Comparison of ENCODE assay signal across 8 cellular contexts in the genomic region with DNA sequence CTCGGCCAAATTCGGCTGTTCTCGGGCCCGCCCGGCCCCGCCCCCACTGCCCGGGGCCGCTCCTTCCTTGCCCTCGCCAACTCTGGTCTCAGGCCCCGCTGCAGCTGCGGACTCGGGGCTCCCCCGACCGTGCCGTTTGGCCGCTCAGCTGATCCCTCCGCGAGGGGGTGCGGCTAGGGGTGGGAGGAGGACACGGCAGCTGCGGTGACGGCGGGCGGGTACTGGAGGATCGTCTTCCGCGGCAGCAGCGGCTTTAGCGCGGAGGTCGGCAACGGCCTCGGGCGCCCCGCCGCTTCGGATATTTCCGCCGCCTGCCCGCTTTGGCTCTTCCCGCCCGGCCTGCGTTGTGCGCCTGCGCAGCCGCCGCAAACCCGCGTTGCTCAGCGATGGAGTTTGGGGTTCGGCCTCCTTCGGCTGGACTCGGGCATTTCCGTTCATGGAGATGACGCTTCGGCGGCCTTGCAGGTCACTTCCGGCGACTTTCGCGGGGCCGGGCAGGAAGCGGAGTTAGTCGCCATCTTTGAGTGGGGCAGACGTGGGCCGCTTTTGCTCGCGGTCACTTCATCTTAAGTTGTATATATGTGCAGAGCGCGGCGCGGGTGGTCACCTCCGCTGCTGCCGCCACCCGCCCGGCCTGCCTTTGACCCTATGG. TPM values are rescaled to one million over a fixed set of nuclear protein-coding genes. Genes with fewer than 3 reads are reported as not detected.
DNase-seq lines count a peak whose midpoint lies in the region; ATAC-seq, FAIRE-seq and TF ChIP-seq lines count a peak whose summit lies in the region.

No MANE protein-coding gene starts in this region.

- H4K20me1 ChIP-seq in GM12878 (ENCODE audit: control insufficient read depth, insufficient read depth) = no peaks in the 10 kb centered on the region

- H3K27me3 ChIP-seq in GM12878 (replicated peaks in 1 of 2; ENCODE audit: control insufficient read depth in 2 of 2, insufficient read depth in 2 of 2, low read length in 1 of 2) = no peaks in the 10 kb centered on the region
- no peaks in the 10 kb centered on the region for H3K27me3 ChIP-seq in iPS-18a (ENCODE audit: control insufficient read depth, insufficient read depth, low read length)
- no peaks in the 10 kb centered on the region for H3K27me3 ChIP-seq in small intestine (ENCODE audit: control insufficient read depth in 2 of 2, insufficient read depth in 2 of 2, low read length in 2 of 2)

- H3K4me2 ChIP-seq in GM12878 (ENCODE audit: control insufficient read depth, insufficient read depth) = peak overlapping the region; percentile 88

- TF ChIP-seq POLR2A in GM12878 (IDR thresholded peaks at IDR 0.05; ENCODE audit: low read depth, low read length) = peak; percentile 83

- TF ChIP-seq CTCF in GM12878 (IDR thresholded peaks at IDR 0.05 in 2 of 3, conservative IDR thresholded peaks at IDR 0.05 in 1 of 3; ENCODE audit: control insufficient read depth in 2 of 3, extremely low read depth in 1 of 3, insufficient read depth in 1 of 3, low read depth in 3 of 3, low read length in 3 of 3) = no peak

- 2% methylated on average over 63 of the region's 76 CpGs for WGBS in GM12878 (ENCODE audit: insufficient coverage, insufficient replicate concordance, low lambda C conversion rate, missing lambda C conversion rate)
- 0% methylated on average over 63 to 76 of the region's 76 CpGs for WGBS in small intestine, 3 donors

- H3K9me3 ChIP-seq in GM12878 (replicated peaks; ENCODE audit: control insufficient read depth, insufficient read depth, low read length) (no peaks in the 10 kb centered on the region), iPS-18a (ENCODE audit: control insufficient read depth, low read depth, low read length) (no peaks in the 10 kb centered on the region), small intestine (ENCODE audit: control insufficient read depth, low read depth) (no peaks in the 10 kb centered on the region)

- no TSS peak for BruUV-seq in GM12878 (replicated peaks; lab: Mats Ljungman, UMichigan)

- peak overlapping the region; percentile 89 for H3K4me3 ChIP-seq in GM12878
- peak overlapping the region; percentile 92 for H3K4me3 ChIP-seq in iPS-18a (ENCODE audit: low read length)
- peak overlapping the region; percentile 65 to 86 for H3K4me3 ChIP-seq in small intestine (ENCODE audit: low read depth in 1 of 2, low read length in 2 of 2)

- peaks cover 5% of the 10 kb centered on the region in 2 experiments; a peak in 3 of 4 replicates for H3K36me3 ChIP-seq in GM12878 (ENCODE audit: control insufficient read depth in 2 of 2, insufficient read depth in 2 of 2, low read length in 1 of 2)
- peaks cover 12% of the 10 kb centered on the region for H3K36me3 ChIP-seq in iPS-18a (ENCODE audit: control insufficient read depth, low read depth, low read length)
- H3K36me3 ChIP-seq in small intestine (ENCODE audit: control insufficient read depth in 2 of 2, insufficient read depth in 2 of 2, low read length in 2 of 2) = peaks cover 0 to 7% of the 10 kb centered on the region in 2 donors

- FAIRE-seq in GM12878 (lab: Jason Lieb, UNC) = peak; percentile 100
- no peak for FAIRE-seq in small intestine (lab: Jason Lieb, UNC)

- peak; percentile 97 for DNase-seq in SK-MEL-5 (ENCODE audit: low read depth, low spot score)
- peak; percentile 95 for DNase-seq in GM12878 (ENCODE audit: low read depth, low spot score)
- peak; percentile 98 for DNase-seq in small intestine
- no peak for DNase-seq in T1000 (lab: John Stamatoyannopoulos, UW)
- DNase-seq in DMS 273 (lab: John Stamatoyannopoulos, UW; ENCODE audit: unreplicated experiment) = no peak

- in situ Hi-C loops in SK-MEL-5 (cut with HindIII; ENCODE audit: low pct_unique_long_range_greater_than_20kb, low sequenced_read_pairs) = no loop called here
- in situ Hi-C loops in GM12878 (cut with MboI) = no loop called here

- no peak for TF ChIP-seq EP300 in GM12878 (IDR thresholded peaks at IDR 0.05; ENCODE audit: borderline replicate concordance in 1 of 2, control insufficient read depth in 1 of 2, low read depth in 2 of 2, low read length in 2 of 2)

- H2AFZ ChIP-seq in GM12878 (ENCODE audit: control insufficient read depth, low read depth, low read length) = peak overlapping the region; percentile 86

- H3K9ac ChIP-seq in GM12878 (ENCODE audit: control insufficient read depth, insufficient read depth, low read length) = peak overlapping the region; percentile 93
- peak overlapping the region; percentile 98 for H3K9ac ChIP-seq in iPS-18a (ENCODE audit: low read length)

- POLR2A ChIA-PET in GM12878 (lab: Charles Lee) = interaction anchor here (0.6 to 4.7 kb wide), 10 partner anchors 12 to 70 kb away, joined by 3 to 46 read pairs (median 8); a partner anchor contains a TSS

- peaks cover 50% of the 10 kb centered on the region for H3K4me1 ChIP-seq in GM12878 (ENCODE audit: control insufficient read depth, insufficient read depth, low read length)
- H3K4me1 ChIP-seq in iPS-18a (ENCODE audit: control insufficient read depth, low read depth, low read length) = peaks cover 9% of the 10 kb centered on the region
- peaks cover 4 to 8% of the 10 kb centered on the region in 2 donors for H3K4me1 ChIP-seq in small intestine (ENCODE audit: control insufficient read depth in 2 of 2, insufficient read depth in 1 of 2, low read depth in 1 of 2, low read length in 1 of 2)

- intact Hi-C loops in GM12878 (cut with micrococcal nuclease; ENCODE audit: unreplicated experiment) = loop anchor here (1.0 to 2.0 kb wide), 2 partner anchors 14 to 44 kb away; no protein-coding TSS in a partner anchor

- SMC1A ChIA-PET in GM12878 (lab: Charles Lee; ENCODE audit: uncharacterized antibody, unreplicated experiment) = interaction anchor here (0.6 to 1.9 kb wide), 4 partner anchors 13 to 197 kb away, joined by 3 to 10 read pairs (median 4); a partner anchor contains a TSS

- CTCF ChIA-PET in GM12878 (lab: Yijun Ruan, JAX) = interaction anchor here (1.0 to 2.4 kb wide), 4 partner anchors 13 to 39 kb away, joined by 3 to 14 read pairs (median 6); a partner anchor contains a TSS

- H3K27ac ChIP-seq in GM12878 (ENCODE audit: control insufficient read depth, insufficient read depth) (peak overlapping the region; percentile 96), iPS-18a (ENCODE audit: low read length) (peak overlapping the region; percentile 98), small intestine (ENCODE audit: low read depth in 1 of 2, low read length in 1 of 2) (peak overlapping the region; percentile 88 to 99)

- RAD21 ChIA-PET in GM12878 (lab: Charles Lee; ENCODE audit: unreplicated experiment) = interaction anchor here (0.6 to 1.6 kb wide), 6 partner anchors 14 to 39 kb away, joined by 3 to 5 read pairs (median 4); a partner anchor contains a TSS

- peaks cover 42% of the 10 kb centered on the region for H3K79me2 ChIP-seq in GM12878 (ENCODE audit: control insufficient read depth, insufficient read depth, low read length)

- TF ChIP-seq RAD21 in GM12878 (IDR thresholded peaks at IDR 0.05; ENCODE audit: insufficient read depth, low read depth, low read length) = no peak

- ATAC-seq in GM18499 (IDR thresholded peaks at IDR 0.05; ENCODE audit: insufficient read depth, unreplicated experiment) (peak; percentile 34), HG02885 (IDR thresholded peaks at IDR 0.05; ENCODE audit: poor library complexity, unreplicated experiment) (peak; percentile 61), GM12878 (peak; percentile 72)

RNA-seq across cellular contexts. Expression of a gene that starts 0.3 kb away (rescaled TPM):
- 82.8 and 85.3 TPM in 2 replicates for total RNA-seq in SK-MEL-5 (2014; rRNA removed; shearing (Covaris generic))
- polyA plus RNA-seq in SK-MEL-5 (2015; cell fraction: cytosol; rRNA removed) = 99.9 and 125 TPM in 2 replicates
- 35.6 and 108 TPM in 2 replicates for polyA plus RNA-seq in SK-MEL-5 (2015; cell fraction: nucleus; rRNA removed)
- total RNA-seq in GM12878 (2013; cell fraction: nucleolus; rRNA removed) = 10.2 and 13.8 TPM in 2 replicates
- total RNA-seq in GM12878 (2014; rRNA removed) (68.6 and 95.2 TPM in 2 replicates), GM12878 (2014; rRNA removed; fragmentation: Illumina TruSeq; extraction: Trizol) (61.7 and 66.8 TPM in 2 replicates), GM12878 (2021) (100 and 105 TPM in 2 replicates)
- 73.3 TPM for polyA plus RNA-seq in GM12878 (2011; ENCODE audit: low read depth)
- polyA plus RNA-seq in GM12878 (2011; rRNA removed) (55.6 and 92.7 TPM in 2 replicates), GM12878 (2014; fragmentation: Illumina TruSeq; extraction: Trizol) (105 and 127 TPM in 2 replicates), GM12878 (2014; fragmentation: Nextera tagmentation; extraction: Ambion mirVana) (1 to 10 TPM; 1.4 to 1.7 TPM), GM12878 (2014; rRNA removed) (81.0 and 87.0 TPM in 2 replicates), GM12878 (2016; fragmentation: Nextera tagmentation; extraction: Ambion mirVana) (10 to 100 TPM in 1 of 2 experiments, 1 to 10 TPM in 1; 9.6 to 11.3 TPM), small intestine (10 to 100 TPM; 42.7 to 53.4 (median 45.7) TPM)
- polyA plus RNA-seq in GM12878 (2011; cell fraction: cytosol; rRNA removed) = 70.2 and 75.4 TPM in 2 replicates
- 82.4 and 83.2 TPM in 2 replicates for polyA plus RNA-seq in GM12878 (2011; cell fraction: nucleus; rRNA removed)
- 67.6 and 88.6 TPM in 2 replicates for polyA plus RNA-seq in GM12878 (2012)
- polyA minus RNA-seq in GM12878 (2011; rRNA and poly(A)+ RNA removed) = 66.9 and 72.9 TPM in 2 replicates
- 25.3 and 33.7 TPM in 2 replicates for polyA minus RNA-seq in GM12878 (2011; cell fraction: cytosol; rRNA and poly(A)+ RNA removed)
- polyA minus RNA-seq in GM12878 (2011; cell fraction: nucleus; rRNA and poly(A)+ RNA removed) = 17.0 and 18.6 TPM in 2 replicates

RNA-seq across cellular contexts. Expression of a gene that starts 3.8 kb away (rescaled TPM):
- total RNA-seq in SK-MEL-5 (2014; rRNA removed; shearing (Covaris generic)) = 82.6 and 89.4 TPM in 2 replicates
- polyA plus RNA-seq in SK-MEL-5 (2015; cell fraction: cytosol; rRNA removed) = 132 and 169 TPM in 2 replicates
- polyA plus RNA-seq in SK-MEL-5 (2015; cell fraction: nucleus; rRNA removed) = 44.7 and 45.9 TPM in 2 replicates
- total RNA-seq in GM12878 (2013; cell fraction: nucleolus; rRNA removed) = 14.9 and 17.2 TPM in 2 replicates
- total RNA-seq in GM12878 (2014; rRNA removed) (89.3 and 92.8 TPM in 2 replicates), GM12878 (2014; rRNA removed; fragmentation: Illumina TruSeq; extraction: Trizol) (89.3 and 95.0 TPM in 2 replicates), GM12878 (2021) (98.5 and 105 TPM in 2 replicates)
- 83.1 TPM for polyA plus RNA-seq in GM12878 (2011; ENCODE audit: low read depth)
- polyA plus RNA-seq in GM12878 (2011; rRNA removed) (92.3 and 102 TPM in 2 replicates), GM12878 (2014; fragmentation: Illumina TruSeq; extraction: Trizol) (85.9 and 117 TPM in 2 replicates), GM12878 (2014; fragmentation: Nextera tagmentation; extraction: Ambion mirVana) (100 to 1,000 TPM in 1 of 2 experiments, 10 to 100 TPM in 1; 69.5 to 117 TPM), GM12878 (2014; rRNA removed) (168 and 172 TPM in 2 replicates), GM12878 (2016; fragmentation: Nextera tagmentation; extraction: Ambion mirVana) (100 to 1,000 TPM; 136 to 147 TPM), small intestine (100 to 1,000 TPM; 165 to 384 (median 304) TPM)
- 130 and 146 TPM in 2 replicates for polyA plus RNA-seq in GM12878 (2011; cell fraction: cytosol; rRNA removed)
- 107 and 114 TPM in 2 replicates for polyA plus RNA-seq in GM12878 (2011; cell fraction: nucleus; rRNA removed)
- 117 and 138 TPM in 2 replicates for polyA plus RNA-seq in GM12878 (2012)
- 101 and 130 TPM in 2 replicates for polyA minus RNA-seq in GM12878 (2011; rRNA and poly(A)+ RNA removed)
- 36.1 and 36.4 TPM in 2 replicates for polyA minus RNA-seq in GM12878 (2011; cell fraction: cytosol; rRNA and poly(A)+ RNA removed)
- polyA minus RNA-seq in GM12878 (2011; cell fraction: nucleus; rRNA and poly(A)+ RNA removed) = 20.6 and 31.1 TPM in 2 replicates

RNA-seq across cellular contexts. Expression of a gene that starts 14.4 kb away (rescaled TPM):
- 5.4 and 5.9 TPM in 2 replicates for total RNA-seq in SK-MEL-5 (2014; rRNA removed; shearing (Covaris generic))
- polyA plus RNA-seq in SK-MEL-5 (2015; cell fraction: cytosol; rRNA removed) = 5.4 and 5.9 TPM in 2 replicates
- 145 and 168 TPM in 2 replicates for polyA plus RNA-seq in SK-MEL-5 (2015; cell fraction: nucleus; rRNA removed)
- total RNA-seq in GM12878 (2013; cell fraction: nucleolus; rRNA removed) = 64.7 and 67.2 TPM in 2 replicates
- total RNA-seq in GM12878 (2014; rRNA removed) (6.9 and 7.7 TPM in 2 replicates), GM12878 (2014; rRNA removed; fragmentation: Illumina TruSeq; extraction: Trizol) (3.3 and 3.6 TPM in 2 replicates), GM12878 (2021) (9.1 and 12.4 TPM in 2 replicates)
- 5.9 TPM for polyA plus RNA-seq in GM12878 (2011; ENCODE audit: low read depth)
- polyA plus RNA-seq in GM12878 (2011; rRNA removed) (7.4 and 9.3 TPM in 2 replicates), GM12878 (2014; fragmentation: Illumina TruSeq; extraction: Trizol) (6.0 and 6.8 TPM in 2 replicates), GM12878 (2014; fragmentation: Nextera tagmentation; extraction: Ambion mirVana) (under 1 TPM; 0.38 to 0.64 TPM), GM12878 (2014; rRNA removed) (14.7 and 16.6 TPM in 2 replicates), GM12878 (2016; fragmentation: Nextera tagmentation; extraction: Ambion mirVana) (1 to 10 TPM; 6.8 to 7.6 TPM), small intestine (10 to 100 TPM; 17.5 to 64.0 (median 25.7) TPM)
- 8.4 and 16.1 TPM in 2 replicates for polyA plus RNA-seq in GM12878 (2011; cell fraction: cytosol; rRNA removed)
- 104 and 129 TPM in 2 replicates for polyA plus RNA-seq in GM12878 (2011; cell fraction: nucleus; rRNA removed)
- 12.4 and 12.7 TPM in 2 replicates for polyA plus RNA-seq in GM12878 (2012)
- polyA minus RNA-seq in GM12878 (2011; rRNA and poly(A)+ RNA removed) = 7.3 and 13.7 TPM in 2 replicates
- polyA minus RNA-seq in GM12878 (2011; cell fraction: cytosol; rRNA and poly(A)+ RNA removed) = 4.4 and 5.0 TPM in 2 replicates
- polyA minus RNA-seq in GM12878 (2011; cell fraction: nucleus; rRNA and poly(A)+ RNA removed) = 13.8 and 25.1 TPM in 2 replicates

RNA-seq across cellular contexts. Expression of a gene that starts 14.9 kb away (rescaled TPM):
- total RNA-seq in SK-MEL-5 (2014; rRNA removed; shearing (Covaris generic)) = 346 and 425 TPM in 2 replicates
- 376 and 392 TPM in 2 replicates for polyA plus RNA-seq in SK-MEL-5 (2015; cell fraction: cytosol; rRNA removed)
- polyA plus RNA-seq in SK-MEL-5 (2015; cell fraction: nucleus; rRNA removed) = 707 and 730 TPM in 2 replicates
- 166 and 167 TPM in 2 replicates for total RNA-seq in GM12878 (2013; cell fraction: nucleolus; rRNA removed)
- total RNA-seq in GM12878 (2014; rRNA removed) (569 and 650 TPM in 2 replicates), GM12878 (2014; rRNA removed; fragmentation: Illumina TruSeq; extraction: Trizol) (256 and 311 TPM in 2 replicates), GM12878 (2021) (492 and 503 TPM in 2 replicates)
- polyA plus RNA-seq in GM12878 (2011; ENCODE audit: low read depth) = 313 TPM
- polyA plus RNA-seq in GM12878 (2011; rRNA removed) (167 and 420 TPM in 2 replicates), GM12878 (2014; fragmentation: Illumina TruSeq; extraction: Trizol) (147 and 280 TPM in 2 replicates), GM12878 (2014; fragmentation: Nextera tagmentation; extraction: Ambion mirVana) (10 to 100 TPM in 1 of 2 experiments, 1 to 10 TPM in 1; 5.0 to 32.5 TPM), GM12878 (2014; rRNA removed) (363 and 502 TPM in 2 replicates), GM12878 (2016; fragmentation: Nextera tagmentation; extraction: Ambion mirVana) (10 to 100 TPM; 82.9 to 91.1 TPM), small intestine (100 to 1,000 TPM; 151 to 200 (median 155) TPM)
- polyA plus RNA-seq in GM12878 (2011; cell fraction: cytosol; rRNA removed) = 459 and 854 TPM in 2 replicates
- 1,223 and 1,590 TPM in 2 replicates for polyA plus RNA-seq in GM12878 (2011; cell fraction: nucleus; rRNA removed)
- polyA plus RNA-seq in GM12878 (2012) = 410 and 474 TPM in 2 replicates
- 1,048 and 1,483 TPM in 2 replicates for polyA minus RNA-seq in GM12878 (2011; rRNA and poly(A)+ RNA removed)
- polyA minus RNA-seq in GM12878 (2011; cell fraction: cytosol; rRNA and poly(A)+ RNA removed) = 474 and 545 TPM in 2 replicates
- polyA minus RNA-seq in GM12878 (2011; cell fraction: nucleus; rRNA and poly(A)+ RNA removed) = 282 and 438 TPM in 2 replicates

RNA-seq across cellular contexts. Expression of a gene that starts 39.1 kb away (rescaled TPM):
- 1.9 and 3.3 TPM in 2 replicates for total RNA-seq in SK-MEL-5 (2014; rRNA removed; shearing (Covaris generic))
- 9.3 and 12.6 TPM in 2 replicates for polyA plus RNA-seq in SK-MEL-5 (2015; cell fraction: cytosol; rRNA removed)
- polyA plus RNA-seq in SK-MEL-5 (2015; cell fraction: nucleus; rRNA removed) = 6.0 and 8.2 TPM in 2 replicates
- total RNA-seq in GM12878 (2013; cell fraction: nucleolus; rRNA removed) = 15.6 and 15.7 TPM in 2 replicates
- total RNA-seq in GM12878 (2014; rRNA removed) = 4.5 and 6.1 TPM in 2 replicates
- 1.2 and 1.7 TPM in 2 replicates for total RNA-seq in GM12878 (2014; rRNA removed; fragmentation: Illumina TruSeq; extraction: Trizol)
- 12.7 and 17.2 TPM in 2 replicates for total RNA-seq in GM12878 (2021)
- 1.9 TPM for polyA plus RNA-seq in GM12878 (2011; ENCODE audit: low read depth)
- 0.72 and 2.4 TPM in 2 replicates for polyA plus RNA-seq in GM12878 (2011; rRNA removed)
- 4.0 and 5.1 TPM in 2 replicates for polyA plus RNA-seq in GM12878 (2011; cell fraction: cytosol; rRNA removed)
- 8.5 and 13.4 TPM in 2 replicates for polyA plus RNA-seq in GM12878 (2011; cell fraction: nucleus; rRNA removed)
- 10.1 TPM in 2 replicates for polyA plus RNA-seq in GM12878 (2012)
- polyA plus RNA-seq in GM12878 (2014; fragmentation: Illumina TruSeq; extraction: Trizol) = 0.13 and 1.2 TPM in 2 replicates
- under 1 TPM; 0.29 to 0.33 TPM for polyA plus RNA-seq in GM12878 (2014; fragmentation: Nextera tagmentation; extraction: Ambion mirVana)
- 7.7 and 8.0 TPM in 2 replicates for polyA plus RNA-seq in GM12878 (2014; rRNA removed)
- 10 to 100 TPM; 13.9 to 14.3 TPM for polyA plus RNA-seq in GM12878 (2016; fragmentation: Nextera tagmentation; extraction: Ambion mirVana)
- 1.8 and 5.1 TPM in 2 replicates for polyA minus RNA-seq in GM12878 (2011; rRNA and poly(A)+ RNA removed)
- polyA minus RNA-seq in GM12878 (2011; cell fraction: cytosol; rRNA and poly(A)+ RNA removed) = 3.8 and 4.0 TPM in 2 replicates
- polyA minus RNA-seq in GM12878 (2011; cell fraction: nucleus; rRNA and poly(A)+ RNA removed) = 7.6 and 15.4 TPM in 2 replicates
- polyA plus RNA-seq in small intestine = 1 to 10 TPM; 4.7 to 7.9 (median 5.9) TPM

Comparison
In these comparisons a context has a peak if more than half of its experiments do, and no peak if none do; other contexts are left out.
1. DNase-seq: peak in SK-MEL-5 (single experiment), GM12878 (single experiment) and small intestine (single experiment); none in T1000 (single experiment) and DMS 273 (single experiment).
2. Peak in every context shown above with its lines, with median percentiles within 50 percentile points of each other: ATAC-seq, H3K27ac ChIP-seq and H3K4me3 ChIP-seq.